1 cellular context compared by ENCODE assay signal in the genomic region with DNA sequence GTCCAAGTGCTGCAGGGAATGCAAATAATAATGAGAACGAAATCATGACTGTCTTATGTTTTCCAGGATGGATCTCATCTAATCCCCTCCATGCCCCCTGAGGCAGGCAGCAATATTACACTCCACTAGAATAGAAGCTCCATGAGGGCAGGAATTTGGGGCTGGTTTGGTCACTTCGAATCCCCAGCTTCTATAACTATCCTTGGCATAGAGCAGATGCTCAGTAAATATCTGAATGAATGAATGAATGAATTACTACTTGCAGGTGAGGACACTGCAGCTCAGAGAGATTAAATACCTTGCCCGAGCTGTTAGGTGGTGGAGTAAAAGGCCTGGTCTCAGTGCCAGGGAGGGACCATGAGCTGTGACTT.
TF ChIP-seq lines count a peak whose summit lies in the region.

No MANE protein-coding gene starts in this region.

TF ChIP-seq in H1, 55 proteins besides CTCF, POLR2A, EP300 and RAD21:
- TF ChIP-seq RBBP5 (IDR thresholded peaks at IDR 0.05; ENCODE audit: borderline replicate concordance, low read depth, low read length) (no peak), MAFK (IDR thresholded peaks at IDR 0.05; ENCODE audit: low read depth, low read length) (no peak), JUN (IDR thresholded peaks at IDR 0.05; ENCODE audit: low read depth, low read length) (no peak), SUZ12 (IDR thresholded peaks at IDR 0.05; ENCODE audit: low read length) (no peak)
- TF ChIP-seq, protein P1, sequence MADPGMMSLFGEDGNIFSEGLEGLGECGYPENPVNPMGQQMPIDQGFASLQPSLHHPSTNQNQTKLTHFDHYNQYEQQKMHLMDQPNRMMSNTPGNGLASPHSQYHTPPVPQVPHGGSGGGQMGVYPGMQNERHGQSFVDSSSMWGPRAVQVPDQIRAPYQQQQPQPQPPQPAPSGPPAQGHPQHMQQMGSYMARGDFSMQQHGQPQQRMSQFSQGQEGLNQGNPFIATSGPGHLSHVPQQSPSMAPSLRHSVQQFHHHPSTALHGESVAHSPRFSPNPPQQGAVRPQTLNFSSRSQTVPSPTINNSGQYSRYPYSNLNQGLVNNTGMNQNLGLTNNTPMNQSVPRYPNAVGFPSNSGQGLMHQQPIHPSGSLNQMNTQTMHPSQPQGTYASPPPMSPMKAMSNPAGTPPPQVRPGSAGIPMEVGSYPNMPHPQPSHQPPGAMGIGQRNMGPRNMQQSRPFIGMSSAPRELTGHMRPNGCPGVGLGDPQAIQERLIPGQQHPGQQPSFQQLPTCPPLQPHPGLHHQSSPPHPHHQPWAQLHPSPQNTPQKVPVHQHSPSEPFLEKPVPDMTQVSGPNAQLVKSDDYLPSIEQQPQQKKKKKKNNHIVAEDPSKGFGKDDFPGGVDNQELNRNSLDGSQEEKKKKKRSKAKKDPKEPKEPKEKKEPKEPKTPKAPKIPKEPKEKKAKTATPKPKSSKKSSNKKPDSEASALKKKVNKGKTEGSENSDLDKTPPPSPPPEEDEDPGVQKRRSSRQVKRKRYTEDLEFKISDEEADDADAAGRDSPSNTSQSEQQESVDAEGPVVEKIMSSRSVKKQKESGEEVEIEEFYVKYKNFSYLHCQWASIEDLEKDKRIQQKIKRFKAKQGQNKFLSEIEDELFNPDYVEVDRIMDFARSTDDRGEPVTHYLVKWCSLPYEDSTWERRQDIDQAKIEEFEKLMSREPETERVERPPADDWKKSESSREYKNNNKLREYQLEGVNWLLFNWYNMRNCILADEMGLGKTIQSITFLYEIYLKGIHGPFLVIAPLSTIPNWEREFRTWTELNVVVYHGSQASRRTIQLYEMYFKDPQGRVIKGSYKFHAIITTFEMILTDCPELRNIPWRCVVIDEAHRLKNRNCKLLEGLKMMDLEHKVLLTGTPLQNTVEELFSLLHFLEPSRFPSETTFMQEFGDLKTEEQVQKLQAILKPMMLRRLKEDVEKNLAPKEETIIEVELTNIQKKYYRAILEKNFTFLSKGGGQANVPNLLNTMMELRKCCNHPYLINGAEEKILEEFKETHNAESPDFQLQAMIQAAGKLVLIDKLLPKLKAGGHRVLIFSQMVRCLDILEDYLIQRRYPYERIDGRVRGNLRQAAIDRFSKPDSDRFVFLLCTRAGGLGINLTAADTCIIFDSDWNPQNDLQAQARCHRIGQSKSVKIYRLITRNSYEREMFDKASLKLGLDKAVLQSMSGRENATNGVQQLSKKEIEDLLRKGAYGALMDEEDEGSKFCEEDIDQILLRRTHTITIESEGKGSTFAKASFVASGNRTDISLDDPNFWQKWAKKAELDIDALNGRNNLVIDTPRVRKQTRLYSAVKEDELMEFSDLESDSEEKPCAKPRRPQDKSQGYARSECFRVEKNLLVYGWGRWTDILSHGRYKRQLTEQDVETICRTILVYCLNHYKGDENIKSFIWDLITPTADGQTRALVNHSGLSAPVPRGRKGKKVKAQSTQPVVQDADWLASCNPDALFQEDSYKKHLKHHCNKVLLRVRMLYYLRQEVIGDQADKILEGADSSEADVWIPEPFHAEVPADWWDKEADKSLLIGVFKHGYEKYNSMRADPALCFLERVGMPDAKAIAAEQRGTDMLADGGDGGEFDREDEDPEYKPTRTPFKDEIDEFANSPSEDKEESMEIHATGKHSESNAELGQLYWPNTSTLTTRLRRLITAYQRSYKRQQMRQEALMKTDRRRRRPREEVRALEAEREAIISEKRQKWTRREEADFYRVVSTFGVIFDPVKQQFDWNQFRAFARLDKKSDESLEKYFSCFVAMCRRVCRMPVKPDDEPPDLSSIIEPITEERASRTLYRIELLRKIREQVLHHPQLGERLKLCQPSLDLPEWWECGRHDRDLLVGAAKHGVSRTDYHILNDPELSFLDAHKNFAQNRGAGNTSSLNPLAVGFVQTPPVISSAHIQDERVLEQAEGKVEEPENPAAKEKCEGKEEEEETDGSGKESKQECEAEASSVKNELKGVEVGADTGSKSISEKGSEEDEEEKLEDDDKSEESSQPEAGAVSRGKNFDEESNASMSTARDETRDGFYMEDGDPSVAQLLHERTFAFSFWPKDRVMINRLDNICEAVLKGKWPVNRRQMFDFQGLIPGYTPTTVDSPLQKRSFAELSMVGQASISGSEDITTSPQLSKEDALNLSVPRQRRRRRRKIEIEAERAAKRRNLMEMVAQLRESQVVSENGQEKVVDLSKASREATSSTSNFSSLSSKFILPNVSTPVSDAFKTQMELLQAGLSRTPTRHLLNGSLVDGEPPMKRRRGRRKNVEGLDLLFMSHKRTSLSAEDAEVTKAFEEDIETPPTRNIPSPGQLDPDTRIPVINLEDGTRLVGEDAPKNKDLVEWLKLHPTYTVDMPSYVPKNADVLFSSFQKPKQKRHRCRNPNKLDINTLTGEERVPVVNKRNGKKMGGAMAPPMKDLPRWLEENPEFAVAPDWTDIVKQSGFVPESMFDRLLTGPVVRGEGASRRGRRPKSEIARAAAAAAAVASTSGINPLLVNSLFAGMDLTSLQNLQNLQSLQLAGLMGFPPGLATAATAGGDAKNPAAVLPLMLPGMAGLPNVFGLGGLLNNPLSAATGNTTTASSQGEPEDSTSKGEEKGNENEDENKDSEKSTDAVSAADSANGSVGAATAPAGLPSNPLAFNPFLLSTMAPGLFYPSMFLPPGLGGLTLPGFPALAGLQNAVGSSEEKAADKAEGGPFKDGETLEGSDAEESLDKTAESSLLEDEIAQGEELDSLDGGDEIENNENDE (IDR thresholded peaks at IDR 0.05; ENCODE audit: insufficient replicate concordance, low read length) = no peak
- TF ChIP-seq, protein P2, sequence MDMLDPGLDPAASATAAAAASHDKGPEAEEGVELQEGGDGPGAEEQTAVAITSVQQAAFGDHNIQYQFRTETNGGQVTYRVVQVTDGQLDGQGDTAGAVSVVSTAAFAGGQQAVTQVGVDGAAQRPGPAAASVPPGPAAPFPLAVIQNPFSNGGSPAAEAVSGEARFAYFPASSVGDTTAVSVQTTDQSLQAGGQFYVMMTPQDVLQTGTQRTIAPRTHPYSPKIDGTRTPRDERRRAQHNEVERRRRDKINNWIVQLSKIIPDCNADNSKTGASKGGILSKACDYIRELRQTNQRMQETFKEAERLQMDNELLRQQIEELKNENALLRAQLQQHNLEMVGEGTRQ (IDR thresholded peaks at IDR 0.05; ENCODE audit: low read length) = peak; percentile 20; the same call in 1 of the 2 replicates
